ENCODE assay signal across 35 cellular contexts in genomic region chr2:159187095-159187494, GRCh38.
DNase-seq lines count a peak whose midpoint lies in the region; ATAC-seq and TF ChIP-seq lines count a peak whose summit lies in the region.
"Had no signal": no experiment of that assay in that cellular context is flagged by ENCODE, and none has a peak within 500 bp of the region (broad histone marks: within the 10 kb centered on the region; RNA-seq: fewer than 3 reads in every experiment).

No MANE protein-coding gene starts in this region.

- TF ChIP-seq POLR2A in thyroid gland (IDR thresholded peaks at IDR 0.05) = no peak

- H3K4me1 ChIP-seq in thyroid gland = peaks cover 25 to 31% of the 10 kb centered on the region in 2 donors
- H3K4me1 ChIP-seq: body of pancreas, pancreas had no signal

- peak overlapping the region in 2 of 3 donors; percentile 48 to 54 for H3K27ac ChIP-seq in thyroid gland
- H3K27ac ChIP-seq: 22Rv1, body of pancreas, esophagus squamous epithelium, pancreas had no signal

- H3K27ac Mint-ChIP-seq in WTC11 (peak overlapping the region; percentile 88; the same call in 1 of the 2 replicates), natural killer cell (no peak overlapping the region)
- H3K27ac Mint-ChIP-seq: activated CD4-positive, alpha-beta memory T cell treated with anti-CD3 and anti-CD28 coated beads for 36 hours; activated naive CD4-positive, alpha-beta T cell treated with anti-CD3 and anti-CD28 coated beads for 36 hours; dendritic cell treated with granulocyte-macrophage colony-stimulating factor and Interleukin-4, amounts not matched to agents 40 ng/mL and 50 ng/mL, for 4 days; endodermal cell; H9; natural killer cell treated with Interleukin-12 subunit alpha and Interleukin-12 subunit beta and Interleukin-15 and Interleukin-18, amount 100 ng/mL, for 72 hours had no signal

- H3K27me3 Mint-ChIP-seq in WTC11 (ENCODE audit: low read depth) (no peaks in the 10 kb centered on the region), natural killer cell (ENCODE audit: low read depth in 2 of 2) (peaks cover 0 to 3% of the 10 kb centered on the region in 2 donors)
- H3K27me3 Mint-ChIP-seq: activated CD4-positive, alpha-beta memory T cell treated with anti-CD3 and anti-CD28 coated beads for 36 hours; central memory CD8-positive, alpha-beta T cell; dendritic cell treated with granulocyte-macrophage colony-stimulating factor and Interleukin-4, amounts not matched to agents 40 ng/mL and 50 ng/mL, for 4 days; natural killer cell treated with Interleukin-12 subunit alpha and Interleukin-12 subunit beta and Interleukin-15 and Interleukin-18, amount 100 ng/mL, for 72 hours had no signal

- H3K4me3 Mint-ChIP-seq in WTC11 (no peak overlapping the region), natural killer cell (no peak overlapping the region)
- H3K4me3 Mint-ChIP-seq: activated CD4-positive, alpha-beta memory T cell treated with anti-CD3 and anti-CD28 coated beads for 36 hours; activated naive CD4-positive, alpha-beta T cell treated with anti-CD3 and anti-CD28 coated beads for 36 hours; central memory CD8-positive, alpha-beta T cell; dendritic cell treated with granulocyte-macrophage colony-stimulating factor and Interleukin-4, amounts not matched to agents 40 ng/mL and 50 ng/mL, for 4 days; endodermal cell; H9; natural killer cell treated with Interleukin-12 subunit alpha and Interleukin-12 subunit beta and Interleukin-15 and Interleukin-18, amount 100 ng/mL, for 72 hours had no signal

- no peaks in the 10 kb centered on the region for H3K9me3 ChIP-seq in thyroid gland
- H3K9me3 ChIP-seq: body of pancreas, esophagus squamous epithelium, mucosa of descending colon, pancreas had no signal

- H3K4me1 Mint-ChIP-seq in WTC11 (peaks cover 4% of the 10 kb centered on the region; the same call in 1 of the 2 replicates), natural killer cell (peaks cover 18 to 30% of the 10 kb centered on the region in 2 donors)
- H3K4me1 Mint-ChIP-seq: central memory CD8-positive, alpha-beta T cell had no signal

- intact Hi-C loops in thyroid gland (cut with DNase I) = no loop called here
- intact Hi-C loops in natural killer cell (cut with micrococcal nuclease) = no loop called here

- CTCF ChIA-PET in WTC11 (lab: Charles Lee) = interaction anchor here (0.9 to 1.4 kb wide), 3 partner anchors 9 to 100 kb away, joined by 3 read pairs; partner anchors contain the start of gene WDSUB1

- peaks cover 3% of the 10 kb centered on the region for H3K36me3 Mint-ChIP-seq in WTC11
- H3K36me3 Mint-ChIP-seq in natural killer cell = no peaks in the 10 kb centered on the region
- H3K36me3 Mint-ChIP-seq: activated CD4-positive, alpha-beta memory T cell treated with anti-CD3 and anti-CD28 coated beads for 36 hours; natural killer cell treated with Interleukin-12 subunit alpha and Interleukin-12 subunit beta and Interleukin-15 and Interleukin-18, amount 100 ng/mL, for 72 hours had no signal

- H3K4me3 ChIP-seq in thyroid gland (replicated peaks in 1 of 3) = no peak overlapping the region
- H3K4me3 ChIP-seq: body of pancreas, esophagus squamous epithelium, lung, mucosa of descending colon, pancreas, skin epidermis had no signal

- TF ChIP-seq CTCF in WTC11 (IDR thresholded peaks at IDR 0.05) (no peak), thyroid gland (IDR thresholded peaks at IDR 0.05) (no peak), natural killer cell (IDR thresholded peaks at IDR 0.05) (no peak)

- H3K27me3 ChIP-seq in thyroid gland = no peaks in the 10 kb centered on the region
- H3K27me3 ChIP-seq: body of pancreas, esophagus squamous epithelium, pancreas had no signal

- POLR2A ChIA-PET in WTC11 (lab: Charles Lee) = no interaction called here

- peaks cover 0 to 13% of the 10 kb centered on the region in 2 donors for H3K36me3 ChIP-seq in thyroid gland

- WGBS in thyroid gland, 2 donors = 63 to 67% methylated on average over 6 of the region's 6 CpGs

- DNase-seq in DMS53 (lab: John Stamatoyannopoulos, UW) = peak; percentile 59
- DNase-seq in DMS53 treated with DMSO at 0.1 percent for 48 hours (lab: John Stamatoyannopoulos, UW; ENCODE audit: unreplicated experiment) = no peak
- DNase-seq in WTC11 (ENCODE audit: low spot score) = no peak
- peak; percentile 19 for DNase-seq in iris pigment epithelial cell (ENCODE audit: low read depth)
- no peak for DNase-seq in thyroid gland
- DNase-seq in T-helper 1 cell = no peak
- no peak for DNase-seq in natural killer cell
- DNase-seq: activated CD4-positive, alpha-beta memory T cell treated with anti-CD3 and anti-CD28 coated beads for 36 hours; activated CD8-positive, alpha-beta memory T cell treated with anti-CD3 and anti-CD28 coated beads, Interleukin-2, amount 50 U/mL, for 4 hours; activated naive CD4-positive, alpha-beta T cell treated with anti-CD3 and anti-CD28 coated beads for 36 hours; body of pancreas; Calu3; endodermal cell; esophagus squamous epithelium; H9; Karpas-422; kidney glomerular epithelial cell; mucosa of descending colon; NCI-H1417; NCI-H2081 treated with DMSO at 0.1 percent for 48 hours; NCI-H226; NCI-H69; pancreas; retina; SHP77 treated with DMSO at 0.1 percent for 48 hours; stimulated activated naive CD4-positive, alpha-beta T cell had no signal

- ATAC-seq in WTC11 = no peak
- no peak for ATAC-seq in HG03571 (IDR thresholded peaks at IDR 0.05; ENCODE audit: unreplicated experiment)
- no peak for ATAC-seq in natural killer cell
- ATAC-seq: body of pancreas; HepG2; mucosa of descending colon; natural killer cell treated with Interleukin-12 subunit alpha and Interleukin-12 subunit beta and Interleukin-15 and Interleukin-18, amount 100 ng/mL, for 72 hours; Panc1; pancreas had no signal

- H3K9me3 Mint-ChIP-seq in WTC11 (no peaks in the 10 kb centered on the region), natural killer cell (no peaks in the 10 kb centered on the region)
- H3K9me3 Mint-ChIP-seq: activated CD4-positive, alpha-beta memory T cell treated with anti-CD3 and anti-CD28 coated beads for 36 hours; activated naive CD4-positive, alpha-beta T cell treated with anti-CD3 and anti-CD28 coated beads for 36 hours; central memory CD8-positive, alpha-beta T cell; dendritic cell treated with granulocyte-macrophage colony-stimulating factor and Interleukin-4, amounts not matched to agents 40 ng/mL and 50 ng/mL, for 4 days; endodermal cell; H9; natural killer cell treated with Interleukin-12 subunit alpha and Interleukin-12 subunit beta and Interleukin-15 and Interleukin-18, amount 100 ng/mL, for 72 hours had no signal

TF ChIP-seq in WTC11, 78 proteins besides CTCF, POLR2A, EP300 and RAD21 (continues in another document):
- TF ChIP-seq AFF4 (CRISPR knock-in tag; IDR thresholded peaks at IDR 0.05; ENCODE audit: borderline replicate concordance) (no peak), PRDM15 (CRISPR knock-in tag; IDR thresholded peaks at IDR 0.05) (no peak), ZBTB21 (CRISPR knock-in tag; IDR thresholded peaks at IDR 0.05; ENCODE audit: borderline replicate concordance) (no peak), SMAD3 (CRISPR knock-in tag; IDR thresholded peaks at IDR 0.05; ENCODE audit: borderline replicate concordance) (no peak), ZNF416 (CRISPR knock-in tag; IDR thresholded peaks at IDR 0.05) (no peak)

Comparison
In these comparisons a context has a peak if more than half of its experiments do, and no peak if none do; other contexts are left out.
1. DNase-seq: peak in DMS53 (single experiment) and iris pigment epithelial cell (single experiment); none in DMS53 treated with DMSO at 0.1 percent for 48 hours (single experiment), WTC11 (single experiment), thyroid gland (0 of 2), T-helper 1 cell (0 of 5) and natural killer cell (single experiment).